ENCODE assay signal across 17 cellular contexts in genomic region chr6:56148488-56149190, GRCh38.
DNase-seq lines count a peak whose midpoint lies in the region; TF ChIP-seq lines count a peak whose summit lies in the region.
"Had no signal": no experiment of that assay in that cellular context is flagged by ENCODE, and none has a peak within 500 bp of the region (broad histone marks: within the 10 kb centered on the region; RNA-seq: fewer than 3 reads in every experiment).

No MANE protein-coding gene starts in this region.

- no peaks in the 10 kb centered on the region for H3K27me3 Mint-ChIP-seq in chondrocyte (ENCODE audit: low read depth)
- H3K27me3 Mint-ChIP-seq: CD4-positive, CD25-positive, alpha-beta regulatory T cell had no signal

- DNase-seq in AG10803 (ENCODE audit: low read depth) (peak; percentile 11), SK-N-MC (ENCODE audit: low read depth, low spot score) (peak; percentile 76), chondrocyte (ENCODE audit: low spot score) (no peak), fibroblast of the conjunctiva (ENCODE audit: low read depth) (peak; percentile 91), DMS153 treated with DMSO at 0.1 percent for 48 hours (lab: John Stamatoyannopoulos, UW; ENCODE audit: unreplicated experiment) (no peak), NCI-H1930 (lab: John Stamatoyannopoulos, UW) (no peak), AML-193 (lab: John Stamatoyannopoulos, UW) (no peak), HuH-7 (ENCODE audit: low spot score) (no peak)
- DNase-seq: CD4-positive, CD25-positive, alpha-beta regulatory T cell; DMS79 treated with DMSO at 0.1 percent for 48 hours; GF-D8; KG1; NCI-H1417 treated with DMSO at 0.1 percent for 48 hours; PC-3 had no signal

- H3K4me3 ChIP-seq in AG10803 (ENCODE audit: low read length) (no peak overlapping the region), SK-N-MC (peak overlapping the region; percentile 82)
- H3K4me3 ChIP-seq: A549, GM23338 had no signal

- peaks cover 17% of the 10 kb centered on the region for H3K36me3 Mint-ChIP-seq in chondrocyte (ENCODE audit: low read depth)
- H3K36me3 Mint-ChIP-seq: CD4-positive, CD25-positive, alpha-beta regulatory T cell had no signal

- TF ChIP-seq CTCF in AG10803 (conservative IDR thresholded peaks at IDR 0.05; ENCODE audit: low read length) (no peak), chondrocyte (IDR thresholded peaks at IDR 0.05) (no peak)

- H3K36me3 ChIP-seq in SK-N-MC (ENCODE audit: insufficient read depth, low read length) = peaks cover 16% of the 10 kb centered on the region

- peaks cover 18% of the 10 kb centered on the region for H3K9me3 Mint-ChIP-seq in chondrocyte (ENCODE audit: low read depth)

- H3K4me3 Mint-ChIP-seq in chondrocyte (ENCODE audit: unreplicated experiment) = no peak overlapping the region
- H3K4me3 Mint-ChIP-seq: CD4-positive, CD25-positive, alpha-beta regulatory T cell; GM23338 had no signal

- H3K9ac ChIP-seq in SK-N-MC (ENCODE audit: insufficient read length) = peak overlapping the region; percentile 87

- peak overlapping the region; percentile 99 for H3K27ac ChIP-seq in SK-N-MC
- H3K27ac ChIP-seq: A549, HL-60 had no signal

- peak overlapping the region; percentile 76 for H3K27ac Mint-ChIP-seq in chondrocyte (ENCODE audit: unreplicated experiment)
- H3K27ac Mint-ChIP-seq: CD4-positive, CD25-positive, alpha-beta regulatory T cell; GM23338 had no signal

- peaks cover 56% of the 10 kb centered on the region for H3K4me1 Mint-ChIP-seq in chondrocyte (ENCODE audit: low read depth)
- H3K4me1 Mint-ChIP-seq: CD4-positive, CD25-positive, alpha-beta regulatory T cell; GM23338 had no signal

- no peaks in the 10 kb centered on the region; the same call in 1 of the 2 replicates for H3K9me3 ChIP-seq in SK-N-MC (ENCODE audit: low read depth, low read length)
- H3K9me3 ChIP-seq: A549 had no signal

Comparison
In these comparisons a context has a peak if more than half of its experiments do, and no peak if none do; other contexts are left out.
1. DNase-seq: peak in AG10803 (single experiment), SK-N-MC (single experiment) and fibroblast of the conjunctiva (single experiment); none in chondrocyte (single experiment), DMS153 treated with DMSO at 0.1 percent for 48 hours (single experiment), NCI-H1930 (0 of 2), AML-193 (0 of 2) and HuH-7 (single experiment).